In genomic region chr3:135965506-135966348, GRCh38 we compare ENCODE assay signal across 8 cellular contexts.
A peak's percentile ranks its signal among the peaks of the same experiment; 100 is the strongest.
DNase-seq lines count a peak whose midpoint lies in the region; ATAC-seq and TF ChIP-seq lines count a peak whose summit lies in the region.

TSS of gene PPP2R3A (plus strand) at chr3:135965728. CDS start at chr3:136001499, 35,771 bp downstream.

- peaks cover 18% of the 10 kb centered on the region for H3K36me3 Mint-ChIP-seq in nephron (ENCODE audit: low read depth)

- H3K27me3 Mint-ChIP-seq in nephron (ENCODE audit: low read depth): no peaks in the 10 kb centered on the region

- no peak for TF ChIP-seq CTCF in nephron (IDR thresholded peaks at IDR 0.05; ENCODE audit: unreplicated experiment in 3 of 3)

- H3K9me3 Mint-ChIP-seq in nephron: peaks cover 13% of the 10 kb centered on the region

- H3K4me3 Mint-ChIP-seq in nephron: peak within 1 kb of the TSS; percentile 91 to 96 (median 93)

- ATAC-seq in GM21528 (IDR thresholded peaks at IDR 0.05; ENCODE audit: low FRiP score, unreplicated experiment): peak; percentile 79

- peak within 1 kb of the TSS; percentile 93 to 98 (median 97) for H3K27ac Mint-ChIP-seq in nephron

- H3K4me1 Mint-ChIP-seq in nephron: peaks cover 27% of the 10 kb centered on the region

- DNase-seq in COLO829 (ENCODE audit: low spot score) (peak; percentile 83), HuH-7 (ENCODE audit: low spot score) (peak; percentile 69), SHP77 (lab: John Stamatoyannopoulos, UW) (peak; percentile 69 to 86), fibroblast of the conjunctiva (ENCODE audit: low read depth) (peak; percentile 65)
- peak; percentile 57 for DNase-seq in activated gamma-delta T cell treated with anti-CD3 and anti-CD28 coated beads, Interleukin-2, amount 50 U/mL, for 16 hours (ENCODE audit: low read depth)
- DNase-seq in stimulated activated naive CD4-positive, alpha-beta T cell (lab: John Stamatoyannopoulos, UW): peak; percentile 39 to 75 (median 61)

Comparison
In these comparisons a context has a peak if more than half of its experiments do, and no peak if none do; other contexts are left out.
1. Peak in every context shown above with its lines: DNase-seq and ATAC-seq.